In the genomic region with DNA sequence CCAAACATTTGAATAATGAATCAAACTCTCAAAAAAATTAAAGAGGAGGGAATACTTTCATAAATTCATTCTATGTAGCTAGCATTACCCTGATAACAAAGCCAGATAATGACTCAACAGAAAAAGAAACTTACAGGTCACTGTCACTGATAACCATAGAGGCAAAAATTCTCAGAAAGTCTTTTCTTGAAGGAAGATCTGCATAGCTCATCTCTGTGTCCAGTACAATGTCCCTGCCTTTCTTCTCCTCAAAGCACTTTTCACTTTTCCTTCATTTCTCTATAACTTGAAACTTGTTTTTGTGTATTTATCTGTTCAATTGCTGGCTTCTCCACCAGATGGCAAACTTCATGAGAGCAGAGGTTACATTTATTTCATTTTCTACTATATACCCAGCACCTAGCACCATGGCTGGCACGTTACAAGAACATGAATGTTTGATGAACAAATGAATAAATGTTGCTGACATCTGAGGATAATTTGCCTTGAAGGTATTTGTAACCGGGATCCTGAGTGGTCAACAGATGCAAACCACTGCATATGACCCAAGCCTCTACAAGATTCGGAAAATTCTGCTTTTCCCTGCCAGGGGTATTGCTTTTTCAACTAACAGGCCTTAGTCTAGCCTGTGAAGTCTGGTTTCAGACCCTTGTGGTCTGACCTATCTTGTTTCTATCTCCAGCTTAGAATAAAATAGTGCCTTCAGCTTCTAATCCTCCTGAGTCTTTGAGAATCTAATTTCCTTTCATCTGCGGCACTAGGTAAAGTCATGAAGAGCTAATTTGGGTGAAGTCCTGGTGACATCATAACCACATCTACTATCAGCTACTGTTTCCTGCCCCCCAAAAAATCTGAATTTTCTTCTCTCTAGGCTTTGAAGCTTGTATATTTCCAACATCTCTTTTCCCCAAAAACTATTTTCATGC, we compare ENCODE assay signal across 8 cellular contexts. TPM values are rescaled to one million over a fixed set of nuclear protein-coding genes. Genes with fewer than 3 reads are reported as not detected.
A peak's percentile ranks its signal among the peaks of the same experiment; 100 is the strongest.
DNase-seq lines count a peak whose midpoint lies in the region; ATAC-seq and TF ChIP-seq lines count a peak whose summit lies in the region.

No MANE protein-coding gene starts in this region.

- no peak overlapping the region for H2AFZ ChIP-seq in fibroblast of lung (ENCODE audit: low read length)

- intact Hi-C loops in activated CD4-positive, alpha-beta T cell treated with anti-CD3 and anti-CD28 coated beads, Interleukin-2, amount 10 ng/mL, durations not matched to agents 24 days and 14 days (cut with micrococcal nuclease): loop anchor here (1.0 to 5.0 kb wide), 8 partner anchors 14 to 208 kb away; no protein-coding TSS in a partner anchor

- no peak overlapping the region for H3K4me3 ChIP-seq in fibroblast of lung (replicated peaks in 1 of 4; ENCODE audit: control extremely low read depth in 1 of 4, insufficient read depth in 1 of 4, low read depth in 3 of 4, low read length in 4 of 4)

- no peaks in the 10 kb centered on the region for H3K79me2 ChIP-seq in fibroblast of lung (ENCODE audit: control insufficient read depth, insufficient read depth, low read length)

- no peaks in the 10 kb centered on the region for H3K27me3 ChIP-seq in fibroblast of lung (ENCODE audit: control insufficient read depth, insufficient read depth, low read length)

- peaks cover 5% of the 10 kb centered on the region for H3K4me1 ChIP-seq in fibroblast of lung (ENCODE audit: control insufficient read depth, extremely low read depth, insufficient read depth, low read length)

- no peaks in the 10 kb centered on the region for H3K9me3 ChIP-seq in fibroblast of lung (ENCODE audit: control insufficient read depth, insufficient read depth, low read depth, low read length)

- H3K4me2 ChIP-seq in fibroblast of lung (ENCODE audit: extremely low read depth, insufficient read depth, low read length): peak overlapping the region; percentile 3

- H3K4me3 Mint-ChIP-seq in activated CD4-positive, alpha-beta T cell treated with anti-CD3 and anti-CD28 coated beads, Interleukin-2, amount 10 ng/mL, durations not matched to agents 24 days and 14 days: peak overlapping the region; percentile 35
- H3K4me3 Mint-ChIP-seq in stimulated activated memory B cell treated with anti-CD40 and anti-IgM and Interleukin-4, amounts not matched to agents 10 μg/mL and 1 μg/mL and 100 μg/mL, for 72 hours: no peak overlapping the region

- peak; percentile 48 to 67 for TF ChIP-seq CTCF in fibroblast of lung (conservative IDR thresholded peaks at IDR 0.05 in 1 of 2, IDR thresholded peaks at IDR 0.05 in 1 of 2; ENCODE audit: low read depth in 1 of 2, low read length in 2 of 2)

- H3K9me3 Mint-ChIP-seq in activated CD4-positive, alpha-beta T cell treated with anti-CD3 and anti-CD28 coated beads, Interleukin-2, amount 10 ng/mL, durations not matched to agents 24 days and 14 days: peaks cover 9% of the 10 kb centered on the region
- H3K9me3 Mint-ChIP-seq in stimulated activated memory B cell treated with anti-CD40 and anti-IgM and Interleukin-4, amounts not matched to agents 10 μg/mL and 1 μg/mL and 100 μg/mL, for 72 hours: no peaks in the 10 kb centered on the region

- H3K27ac Mint-ChIP-seq in activated CD4-positive, alpha-beta T cell treated with anti-CD3 and anti-CD28 coated beads, Interleukin-2, amount 10 ng/mL, durations not matched to agents 24 days and 14 days: peak overlapping the region; percentile 77
- peak overlapping the region; percentile 73 for H3K27ac Mint-ChIP-seq in stimulated activated memory B cell treated with anti-CD40 and anti-IgM and Interleukin-4, amounts not matched to agents 10 μg/mL and 1 μg/mL and 100 μg/mL, for 72 hours

- no peaks in the 10 kb centered on the region for H4K20me1 ChIP-seq in fibroblast of lung (ENCODE audit: control insufficient read depth, extremely low read depth, insufficient read depth, low read length)

- H3K9ac ChIP-seq in fibroblast of lung (ENCODE audit: insufficient read depth, low read length): no peak overlapping the region

- ATAC-seq in GM19468 (IDR thresholded peaks at IDR 0.05; ENCODE audit: extremely low read depth, unreplicated experiment): peak; percentile 20
- peak; percentile 68 for ATAC-seq in stimulated activated memory B cell treated with anti-CD40 and anti-IgM and Interleukin-4, amounts not matched to agents 10 μg/mL and 1 μg/mL and 100 μg/mL, for 72 hours

- H3K4me1 Mint-ChIP-seq in activated CD4-positive, alpha-beta T cell treated with anti-CD3 and anti-CD28 coated beads, Interleukin-2, amount 10 ng/mL, durations not matched to agents 24 days and 14 days: peaks cover 51% of the 10 kb centered on the region
- H3K4me1 Mint-ChIP-seq in stimulated activated memory B cell treated with anti-CD40 and anti-IgM and Interleukin-4, amounts not matched to agents 10 μg/mL and 1 μg/mL and 100 μg/mL, for 72 hours: peaks cover 38% of the 10 kb centered on the region

- DNase-seq in DMS 273 (lab: John Stamatoyannopoulos, UW; ENCODE audit: unreplicated experiment) (peak; percentile 62), Kasumi-1 (lab: John Stamatoyannopoulos, UW) (peak; percentile 80 to 86), fibroblast of lung (ENCODE audit: low read depth in 2 of 2) (peak; percentile 32 to 50), NCI-H146 (lab: John Stamatoyannopoulos, UW) (no peak), NCI-H187 treated with DMSO at 0.1 percent for 48 hours (lab: John Stamatoyannopoulos, UW) (no peak)
- peak; percentile 81 for DNase-seq in activated CD4-positive, alpha-beta T cell treated with anti-CD3 and anti-CD28 coated beads, Interleukin-2, amount 10 ng/mL, durations not matched to agents 24 days and 14 days

- no peaks in the 10 kb centered on the region for H3K36me3 Mint-ChIP-seq in activated CD4-positive, alpha-beta T cell treated with anti-CD3 and anti-CD28 coated beads, Interleukin-2, amount 10 ng/mL, durations not matched to agents 24 days and 14 days (ENCODE audit: low read depth)
- H3K36me3 Mint-ChIP-seq in stimulated activated memory B cell treated with anti-CD40 and anti-IgM and Interleukin-4, amounts not matched to agents 10 μg/mL and 1 μg/mL and 100 μg/mL, for 72 hours: no peaks in the 10 kb centered on the region

- no peak overlapping the region for H3K27ac ChIP-seq in fibroblast of lung (ENCODE audit: insufficient read depth, low read length)

- no peaks in the 10 kb centered on the region for H3K27me3 Mint-ChIP-seq in activated CD4-positive, alpha-beta T cell treated with anti-CD3 and anti-CD28 coated beads, Interleukin-2, amount 10 ng/mL, durations not matched to agents 24 days and 14 days
- H3K27me3 Mint-ChIP-seq in stimulated activated memory B cell treated with anti-CD40 and anti-IgM and Interleukin-4, amounts not matched to agents 10 μg/mL and 1 μg/mL and 100 μg/mL, for 72 hours: no peaks in the 10 kb centered on the region

- H3K36me3 ChIP-seq in fibroblast of lung (ENCODE audit: control insufficient read depth, insufficient read depth, low read length): no peaks in the 10 kb centered on the region

RNA-seq across cellular contexts. Expression of a gene that starts 52.5 kb away (rescaled TPM):
- 8.2 and 10.6 TPM in 2 replicates for total RNA-seq in activated CD4-positive, alpha-beta T cell treated with anti-CD3 and anti-CD28 coated beads, Interleukin-2, amount 10 ng/mL, durations not matched to agents 24 days and 14 days
- total RNA-seq in fibroblast of lung: 107 and 135 TPM in 2 replicates
- polyA plus RNA-seq in fibroblast of lung: 85.3 and 88.4 TPM in 2 replicates
- polyA plus RNA-seq in fibroblast of lung (2012): 84.2 and 90.5 TPM in 2 replicates
- polyA minus RNA-seq in fibroblast of lung (ENCODE audit: low replicate concordance): 9.2 and 13.4 TPM in 2 replicates

Comparison
In these comparisons a context has a peak if more than half of its experiments do, and no peak if none do; other contexts are left out.
1. DNase-seq: peak in DMS 273 (single experiment), Kasumi-1 (2 of 2), activated CD4-positive, alpha-beta T cell treated with anti-CD3 and anti-CD28 coated beads, Interleukin-2, amount 10 ng/mL, durations not matched to agents 24 days and 14 days (single experiment) and fibroblast of lung (2 of 2); none in NCI-H146 (single experiment) and NCI-H187 treated with DMSO at 0.1 percent for 48 hours (single experiment).